Comparison of ENCODE assay signal across 23 cellular contexts in the genomic region with DNA sequence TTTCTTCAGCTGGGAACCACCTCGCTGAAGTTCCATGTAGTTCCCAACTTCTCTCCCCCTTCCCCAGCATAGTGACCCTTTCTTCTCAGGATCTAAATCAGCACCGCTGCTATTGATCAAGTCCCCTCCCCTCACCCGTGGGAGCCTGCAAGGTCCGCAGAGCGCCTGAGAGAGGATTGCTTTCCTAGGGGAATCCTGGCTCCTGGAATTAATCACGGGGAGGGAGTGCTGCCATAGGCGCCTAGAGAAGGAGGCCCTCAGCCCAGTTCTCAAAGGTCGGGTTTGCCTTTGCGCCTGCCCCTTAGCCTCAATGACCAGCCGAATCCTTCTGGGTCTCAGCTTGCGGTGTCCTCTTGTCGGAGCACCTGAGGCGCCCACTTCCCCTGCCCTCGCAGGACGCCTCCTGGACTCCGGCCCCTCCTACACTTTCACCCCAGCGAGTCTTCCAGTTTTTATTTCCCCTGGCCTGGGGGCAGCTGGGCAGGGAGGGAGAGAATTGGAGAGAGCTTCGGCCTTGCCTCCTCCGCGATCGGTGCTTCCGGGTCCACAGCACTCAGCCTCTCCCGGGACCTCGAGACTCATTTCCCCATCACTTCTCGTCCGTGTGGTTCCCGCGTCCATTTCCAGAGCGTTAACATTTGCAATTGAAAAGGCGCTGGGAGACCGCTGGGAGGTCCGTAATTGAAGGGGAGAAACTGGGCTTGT. TPM values are rescaled to one million over a fixed set of nuclear protein-coding genes. Genes with fewer than 3 reads are reported as not detected.
A peak's percentile ranks its signal among the peaks of the same experiment; 100 is the strongest.
DNase-seq lines count a peak whose midpoint lies in the region; ATAC-seq and TF ChIP-seq lines count a peak whose summit lies in the region.
"Had no signal": no experiment of that assay in that cellular context is flagged by ENCODE, and none has a peak within 500 bp of the region (broad histone marks: within the 10 kb centered on the region; RNA-seq: fewer than 3 reads in every experiment).

No MANE protein-coding gene starts in this region.

- no peaks in the 10 kb centered on the region for H3K9me3 ChIP-seq in A673 (ENCODE audit: low read depth, low read length, poor library complexity, severe bottlenecking)
- H3K9me3 ChIP-seq in CD8-positive, alpha-beta T cell (ENCODE audit: low read length), result no peaks in the 10 kb centered on the region
- no peaks in the 10 kb centered on the region for H3K9me3 ChIP-seq in lower lobe of right lung
- H3K9me3 ChIP-seq in MG63, result no peaks in the 10 kb centered on the region
- H3K9me3 ChIP-seq: gastroesophageal sphincter had no signal

- no peaks in the 10 kb centered on the region for H3K9me3 Mint-ChIP-seq in CD8-positive, alpha-beta T cell
- H3K9me3 Mint-ChIP-seq in activated T-helper 2 cell treated with anti-CD3 and anti-CD28 coated beads, Interferon-gamma antibody, Interleukin-2, Interleukin-4, amounts not matched to agents 10 μg/mL and 5 μg/mL and 100 μg/mL, durations not matched to agents 14 hours and 24 hours and 36 hours, result no peaks in the 10 kb centered on the region
- H3K9me3 Mint-ChIP-seq: activated T-cell treated with anti-CD3 and anti-CD28 coated beads, Interleukin-2, amount 50 U/mL, for 4 hours; natural killer cell had no signal

- TF ChIP-seq CTCF in A673 (conservative IDR thresholded peaks at IDR 0.05; ENCODE audit: low read depth, low read length) (no peak), lower lobe of right lung (IDR thresholded peaks at IDR 0.05) (no peak), foreskin fibroblast (IDR thresholded peaks at IDR 0.05; ENCODE audit: low read depth, low read length) (no peak)
- no peak for TF ChIP-seq CTCF in CD8-positive, alpha-beta T cell (IDR thresholded peaks at IDR 0.05)

- H3K36me3 ChIP-seq in A673 (ENCODE audit: insufficient read depth, low read length, poor library complexity, severe bottlenecking), result peaks cover 35% of the 10 kb centered on the region
- H3K36me3 ChIP-seq in CD8-positive, alpha-beta T cell (ENCODE audit: insufficient read depth, low read length), result no peaks in the 10 kb centered on the region
- no peaks in the 10 kb centered on the region for H3K36me3 ChIP-seq in lower lobe of right lung
- no peaks in the 10 kb centered on the region for H3K36me3 ChIP-seq in MG63
- H3K36me3 ChIP-seq: gastroesophageal sphincter had no signal

- peaks cover 38% of the 10 kb centered on the region for H3K4me1 Mint-ChIP-seq in CD8-positive, alpha-beta T cell (ENCODE audit: low read depth)
- H3K4me1 Mint-ChIP-seq in activated T-helper 2 cell treated with anti-CD3 and anti-CD28 coated beads, Interferon-gamma antibody, Interleukin-2, Interleukin-4, amounts not matched to agents 10 μg/mL and 5 μg/mL and 100 μg/mL, durations not matched to agents 14 hours and 24 hours and 36 hours (ENCODE audit: low read depth), result peaks cover 5% of the 10 kb centered on the region

- H3K27ac Mint-ChIP-seq in CD8-positive, alpha-beta T cell, result no peak overlapping the region
- peak overlapping the region; percentile 17 for H3K27ac Mint-ChIP-seq in activated T-helper 2 cell treated with anti-CD3 and anti-CD28 coated beads, Interferon-gamma antibody, Interleukin-2, Interleukin-4, amounts not matched to agents 10 μg/mL and 5 μg/mL and 100 μg/mL, durations not matched to agents 14 hours and 24 hours and 36 hours
- H3K27ac Mint-ChIP-seq: B cell, natural killer cell had no signal

- H3K4me3 ChIP-seq in A673 (ENCODE audit: low read depth, low read length, poor library complexity, severe bottlenecking), result peak overlapping the region; percentile 84
- no peak overlapping the region for H3K4me3 ChIP-seq in CD8-positive, alpha-beta T cell (ENCODE audit: low read depth, low read length)
- no peak overlapping the region for H3K4me3 ChIP-seq in lower lobe of right lung
- H3K4me3 ChIP-seq in foreskin fibroblast (ENCODE audit: low read depth in 1 of 2, low read length in 2 of 2), result no peak overlapping the region
- H3K4me3 ChIP-seq in MG63, result no peak overlapping the region
- H3K4me3 ChIP-seq: gastroesophageal sphincter had no signal

- peak overlapping the region; percentile 8 for H3K4me3 Mint-ChIP-seq in CD8-positive, alpha-beta T cell
- no peak overlapping the region for H3K4me3 Mint-ChIP-seq in activated T-helper 2 cell treated with anti-CD3 and anti-CD28 coated beads, Interferon-gamma antibody, Interleukin-2, Interleukin-4, amounts not matched to agents 10 μg/mL and 5 μg/mL and 100 μg/mL, durations not matched to agents 14 hours and 24 hours and 36 hours (ENCODE audit: low read depth)
- H3K4me3 Mint-ChIP-seq: activated T-cell treated with anti-CD3 and anti-CD28 coated beads, Interleukin-2, amount 50 U/mL, for 4 hours; B cell; natural killer cell had no signal

- DNase-seq in A673 (ENCODE audit: low spot score), result peak; percentile 44
- DNase-seq in CD8-positive, alpha-beta T cell, result peak in 1 of 7 experiments; percentile 3
- no peak for DNase-seq in activated T-helper 2 cell treated with anti-CD3 and anti-CD28 coated beads, Interferon-gamma antibody, Interleukin-2, Interleukin-4, amounts not matched to agents 10 μg/mL and 5 μg/mL and 100 μg/mL, durations not matched to agents 14 hours and 24 hours and 36 hours (ENCODE audit: low spot score)
- peak; percentile 26 for DNase-seq in lower lobe of right lung
- DNase-seq in foreskin fibroblast, result no peak
- DNase-seq in MG63, result no peak
- no peak for DNase-seq in cortex of kidney (lab: John Stamatoyannopoulos, UW)
- no peak for DNase-seq in DMS79 (lab: John Stamatoyannopoulos, UW)
- DNase-seq: activated CD4-positive, alpha-beta T cell treated with anti-CD3 and anti-CD28 coated beads for 4 hours; activated T-cell treated with anti-CD3 and anti-CD28 coated beads, Interleukin-2, amount 50 U/mL, for 4 hours; amniotic stem cell; cerebellar nuclear complex; HCEC 1CT; natural killer cell; NCI-H2029; NCI-H510A; SHP77 treated with DMSO at 0.1 percent for 48 hours; substantia nigra; T-helper 9 cell had no signal

- intact Hi-C loops in A673 (cut with micrococcal nuclease; ENCODE audit: unreplicated experiment) (loop anchor here (10.0 kb wide), 1 partner anchor 1838 kb away; a partner anchor contains a TSS), lower lobe of right lung (cut with DNase I) (no loop called here)
- intact Hi-C loops in CD8-positive, alpha-beta T cell (cut with DNase I, micrococcal nuclease), result no loop called here
- intact Hi-C loops in activated T-helper 2 cell treated with anti-CD3 and anti-CD28 coated beads, Interferon-gamma antibody, Interleukin-2, Interleukin-4, amounts not matched to agents 10 μg/mL and 5 μg/mL and 100 μg/mL, durations not matched to agents 14 hours and 24 hours and 36 hours (cut with micrococcal nuclease), result loop anchor here (5.0 kb wide), 1 partner anchor 1060 kb away; no protein-coding TSS in a partner anchor

- H3K27me3 Mint-ChIP-seq in CD8-positive, alpha-beta T cell (ENCODE audit: low read depth), result peaks cover 64% of the 10 kb centered on the region
- peaks cover 73% of the 10 kb centered on the region for H3K27me3 Mint-ChIP-seq in activated T-helper 2 cell treated with anti-CD3 and anti-CD28 coated beads, Interferon-gamma antibody, Interleukin-2, Interleukin-4, amounts not matched to agents 10 μg/mL and 5 μg/mL and 100 μg/mL, durations not matched to agents 14 hours and 24 hours and 36 hours (ENCODE audit: low read depth)

- CTCF ChIA-PET in A673 (lab: Charles Lee), result interaction anchor here (0.6 kb wide), 1 partner anchor 103 kb away, joined by 3 read pairs; no protein-coding TSS in a partner anchor
- CTCF ChIA-PET in CD8-positive, alpha-beta T cell (lab: Charles Lee), result interaction anchor here (2.8 kb wide), 1 partner anchor 11 kb away, joined by 13 read pairs; no protein-coding TSS in a partner anchor

- no peak for ATAC-seq in CD8-positive, alpha-beta T cell
- ATAC-seq in lower lobe of right lung, result no peak
- ATAC-seq: activated T-cell treated with anti-CD3 and anti-CD28 coated beads, Interleukin-2, amount 50 U/mL, for 4 hours; gastroesophageal sphincter; natural killer cell had no signal

- POLR2A ChIA-PET in A673 (lab: Charles Lee; ENCODE audit: low non-redundant PET), result interaction anchor here (0.6 kb wide), 1 partner anchor 45 kb away, joined by 3 read pairs; no protein-coding TSS in a partner anchor
- POLR2A ChIA-PET in CD8-positive, alpha-beta T cell (lab: Charles Lee), result interaction anchor here (1.2 kb wide), 1 partner anchor 121 kb away, joined by 3 read pairs; no protein-coding TSS in a partner anchor

- H3K27ac ChIP-seq in A673 (ENCODE audit: low read depth, low read length, poor library complexity, severe bottlenecking) (peak overlapping the region; percentile 94), lower lobe of right lung (no peak overlapping the region)
- no peak overlapping the region for H3K27ac ChIP-seq in CD8-positive, alpha-beta T cell (ENCODE audit: low read depth, low read length)
- H3K27ac ChIP-seq: gastroesophageal sphincter had no signal

- H3K36me3 Mint-ChIP-seq in CD8-positive, alpha-beta T cell, result no peaks in the 10 kb centered on the region
- peaks cover 3% of the 10 kb centered on the region for H3K36me3 Mint-ChIP-seq in activated T-helper 2 cell treated with anti-CD3 and anti-CD28 coated beads, Interferon-gamma antibody, Interleukin-2, Interleukin-4, amounts not matched to agents 10 μg/mL and 5 μg/mL and 100 μg/mL, durations not matched to agents 14 hours and 24 hours and 36 hours (ENCODE audit: low read depth)
- H3K36me3 Mint-ChIP-seq: natural killer cell had no signal

- H3K4me1 ChIP-seq in A673 (ENCODE audit: insufficient read depth, low read length, poor library complexity, severe bottlenecking), result peaks cover 5% of the 10 kb centered on the region
- peaks cover 49% of the 10 kb centered on the region for H3K4me1 ChIP-seq in CD8-positive, alpha-beta T cell (ENCODE audit: insufficient read depth, low read length)
- peaks cover 50% of the 10 kb centered on the region for H3K4me1 ChIP-seq in lower lobe of right lung

- BruUV-seq in A673 (replicated peaks; lab: Mats Ljungman, UMichigan), result no TSS peak

- H3K27me3 ChIP-seq in A673 (replicated peaks; ENCODE audit: insufficient read depth, low read depth, low read length, poor library complexity), result no peaks in the 10 kb centered on the region
- peaks cover 52% of the 10 kb centered on the region for H3K27me3 ChIP-seq in CD8-positive, alpha-beta T cell (ENCODE audit: insufficient read depth, low read length)
- peaks cover 100% of the 10 kb centered on the region for H3K27me3 ChIP-seq in lower lobe of right lung (ENCODE audit: low read depth)
- peaks cover 5% of the 10 kb centered on the region for H3K27me3 ChIP-seq in MG63

RNA-seq across cellular contexts. Expression of a gene that starts 3.1 kb away (rescaled TPM):
- total RNA-seq in A673 (2021) (78.8 and 85.1 TPM in 2 replicates), lower lobe of right lung (not detected)
- not detected for total RNA-seq in CD8-positive, alpha-beta T cell
- not detected in 2 replicates for total RNA-seq in activated T-helper 2 cell treated with anti-CD3 and anti-CD28 coated beads, Interferon-gamma antibody, Interleukin-2, Interleukin-4, amounts not matched to agents 10 μg/mL and 5 μg/mL and 100 μg/mL, durations not matched to agents 14 hours and 24 hours and 36 hours
- 3.1 and 8.1 TPM in 2 replicates for total RNA-seq in MG63 (2014; rRNA removed; shearing (Covaris generic); ENCODE audit: low replicate concordance)
- total RNA-seq: activated T-cell treated with anti-CD3 and anti-CD28 coated beads, Interleukin-2, amount 50 U/mL, for 4 hours; B cell; gastroesophageal sphincter; lung microvascular endothelial cell; natural killer cell; OCI-LY7 had no signal

Comparison
In these comparisons a context has a peak if more than half of its experiments do, and no peak if none do; other contexts are left out.
1. DNase-seq: peak in A673 (single experiment) and lower lobe of right lung (single experiment); none in activated T-helper 2 cell treated with anti-CD3 and anti-CD28 coated beads, Interferon-gamma antibody, Interleukin-2, Interleukin-4, amounts not matched to agents 10 μg/mL and 5 μg/mL and 100 μg/mL, durations not matched to agents 14 hours and 24 hours and 36 hours (single experiment), foreskin fibroblast (0 of 2), MG63 (single experiment), cortex of kidney (single experiment) and DMS79 (single experiment).
2. intact Hi-C loops: an anchor here in A673 (10.0 kb wide) and activated T-helper 2 cell treated with anti-CD3 and anti-CD28 coated beads, Interferon-gamma antibody, Interleukin-2, Interleukin-4, amounts not matched to agents 10 μg/mL and 5 μg/mL and 100 μg/mL, durations not matched to agents 14 hours and 24 hours and 36 hours (5.0 kb wide); none called in CD8-positive, alpha-beta T cell and lower lobe of right lung.